26 cellular contexts compared by ENCODE assay signal in genomic region chr19:35524181-35524838, GRCh38. TPM values are rescaled to one million over a fixed set of nuclear protein-coding genes. Genes with fewer than 3 reads are reported as not detected.
DNase-seq lines count a peak whose midpoint lies in the region; ATAC-seq, FAIRE-seq and TF ChIP-seq lines count a peak whose summit lies in the region.
"Had no signal": no experiment of that assay in that cellular context is flagged by ENCODE, and none has a peak within 500 bp of the region (broad histone marks: within the 10 kb centered on the region; RNA-seq: fewer than 3 reads in every experiment).

No MANE protein-coding gene starts in this region.

- H3K79me2 ChIP-seq in osteoblast (ENCODE audit: insufficient read depth, low read length): no peaks in the 10 kb centered on the region

- peaks cover 39% of the 10 kb centered on the region for H3K4me1 Mint-ChIP-seq in WTC11
- H3K4me1 Mint-ChIP-seq: CD8-positive, alpha-beta memory T cell; IgD-negative memory B cell had no signal

- H2AFZ ChIP-seq in osteoblast (ENCODE audit: low read length): no peak overlapping the region
- H2AFZ ChIP-seq: GM23248 had no signal

- H4K20me1 ChIP-seq in osteoblast (ENCODE audit: insufficient read depth, low read length): no peaks in the 10 kb centered on the region

- H3K9ac ChIP-seq in iPS-20b (ENCODE audit: low read depth, low read length): no peak overlapping the region
- H3K9ac ChIP-seq: GM23248 had no signal

- H3K4me1 ChIP-seq in HEK293 (ENCODE audit: control insufficient read depth, insufficient read depth, low read length): 0 out of 2 replicates have a peak, but pooled peaks cover 3% of the 10 kb centered on the region
- no peaks in the 10 kb centered on the region; the same call in 1 of the 2 replicates for H3K4me1 ChIP-seq in iPS-20b (ENCODE audit: insufficient read depth, low read length)
- peaks cover 12% of the 10 kb centered on the region for H3K4me1 ChIP-seq in osteoblast (ENCODE audit: insufficient read depth, low read length)
- H3K4me1 ChIP-seq in tibial artery: no peaks in the 10 kb centered on the region

- H3K4me3 Mint-ChIP-seq in WTC11: peak overlapping the region; percentile 65
- H3K4me3 Mint-ChIP-seq: CD8-positive, alpha-beta memory T cell; IgD-negative memory B cell had no signal

- CTCF ChIA-PET in HEK293 (lab: Yijun Ruan, JAX): interaction anchor here (6.6 kb wide), 1 partner anchor 15 kb away, joined by 86 read pairs; no protein-coding TSS in a partner anchor
- CTCF ChIA-PET in WTC11 (lab: Charles Lee): interaction anchor here (1.2 to 3.2 kb wide), 6 partner anchors 10 to 94 kb away, joined by 3 to 17 read pairs (median 4); no protein-coding TSS in a partner anchor

- H3K9me3 ChIP-seq in HEK293 (ENCODE audit: control insufficient read depth, insufficient read depth, low read depth, low read length) (no peaks in the 10 kb centered on the region), iPS-20b (ENCODE audit: insufficient read depth, low read depth, low read length) (no peaks in the 10 kb centered on the region), osteoblast (ENCODE audit: low read depth, low read length) (no peaks in the 10 kb centered on the region), tibial artery (no peaks in the 10 kb centered on the region)
- H3K9me3 ChIP-seq: MG63 had no signal

- no peak overlapping the region for H3K4me2 ChIP-seq in osteoblast (ENCODE audit: insufficient read depth, low read length)

- ATAC-seq in WTC11 (peak; percentile 70), GM19463 (IDR thresholded peaks at IDR 0.05; ENCODE audit: unreplicated experiment) (no peak)
- ATAC-seq: Right ventricle myocardium inferior had no signal

- H3K36me3 Mint-ChIP-seq in WTC11: no peaks in the 10 kb centered on the region
- H3K36me3 Mint-ChIP-seq: CD8-positive, alpha-beta memory T cell had no signal

- no peak overlapping the region for H3K27ac ChIP-seq in HEK293 (ENCODE audit: extremely low read depth, low read depth, low read length)
- H3K27ac ChIP-seq in iPS-20b (ENCODE audit: low read length): no peak overlapping the region
- H3K27ac ChIP-seq in osteoblast (ENCODE audit: low read depth, low read length): no peak overlapping the region
- no peak overlapping the region for H3K27ac ChIP-seq in tibial artery
- H3K27ac ChIP-seq: GM23248 had no signal

- peaks cover 8% of the 10 kb centered on the region for H3K27me3 Mint-ChIP-seq in WTC11 (ENCODE audit: low read depth)

- POLR2A ChIA-PET in HEK293 (lab: Yijun Ruan, JAX): interaction anchor here (0.5 kb wide), 1 partner anchor 14 kb away, joined by 3 read pairs; no protein-coding TSS in a partner anchor
- POLR2A ChIA-PET in WTC11 (lab: Charles Lee): interaction anchor here (1.0 kb wide), 1 partner anchor 14 kb away, joined by 4 read pairs; no protein-coding TSS in a partner anchor

- H3K27me3 ChIP-seq in iPS-20b (ENCODE audit: insufficient read depth, low read length) (peaks cover 16% of the 10 kb centered on the region), osteoblast (ENCODE audit: insufficient read depth, low read length) (no peaks in the 10 kb centered on the region), tibial artery (peaks cover 0 to 63% of the 10 kb centered on the region in 2 donors)
- H3K27me3 ChIP-seq: MG63 had no signal

- H3K36me3 ChIP-seq in HEK293 (ENCODE audit: control insufficient read depth in 2 of 2, insufficient read depth in 1 of 2, low read length in 2 of 2): no peaks in the 10 kb centered on the region; a peak in 1 of 3 replicates
- no peaks in the 10 kb centered on the region for H3K36me3 ChIP-seq in iPS-20b (ENCODE audit: insufficient read depth, low read depth, low read length)
- no peaks in the 10 kb centered on the region for H3K36me3 ChIP-seq in osteoblast (ENCODE audit: insufficient read depth, low read length)
- H3K36me3 ChIP-seq in tibial artery: no peaks in the 10 kb centered on the region
- H3K36me3 ChIP-seq: MG63 had no signal

- no peak for FAIRE-seq in urothelium cell line (lab: Jason Lieb, UNC)
- FAIRE-seq: D721Med, RCC 7860 had no signal

- H3K27ac Mint-ChIP-seq in WTC11: no peak overlapping the region
- H3K27ac Mint-ChIP-seq: IgD-negative memory B cell had no signal

- peak; percentile 32 for DNase-seq in WTC11 (ENCODE audit: low spot score)
- DNase-seq in osteoblast (ENCODE audit: insufficient read length, low spot score, missing footprints): peak; percentile 45
- no peak for DNase-seq in urothelium cell line (ENCODE audit: low spot score)
- no peak for DNase-seq in tibial artery
- DNase-seq: ACHN; C1 segment of cervical spinal cord; CD8-positive, alpha-beta memory T cell; DMS79 treated with DMSO at 0.1 percent for 48 hours; GDM1; GM23248; Kasumi-1; MG63; NCI-H1092; NCI-H1436 treated with DMSO at 0.1 percent for 48 hours; NCI-H2081 treated with DMSO at 0.1 percent for 48 hours; NCI-H510A; NCI-H774 had no signal

- H3K4me3 ChIP-seq in HEK293 (ENCODE audit: low read depth, low read length) (no peak overlapping the region), iPS-20b (ENCODE audit: low read length) (peak overlapping the region; percentile 36; the same call in 1 of the 2 replicates), osteoblast (ENCODE audit: insufficient read depth, low read length) (no peak overlapping the region), tibial artery (no peak overlapping the region)
- H3K4me3 ChIP-seq: GM23248, MG63 had no signal

- no peak for TF ChIP-seq CTCF in HEK293 (tag by site-specific recombination; IDR thresholded peaks at IDR 0.05)
- TF ChIP-seq CTCF in WTC11 (IDR thresholded peaks at IDR 0.05): no peak
- no peak for TF ChIP-seq CTCF in osteoblast (IDR thresholded peaks at IDR 0.05; ENCODE audit: extremely low read depth, low read depth, low read length)
- TF ChIP-seq CTCF in tibial artery (IDR thresholded peaks at IDR 0.05): no peak

- 0 out of 2 replicates have a peak, but pooled peaks cover 4% of the 10 kb centered on the region for H3K9me3 Mint-ChIP-seq in WTC11
- H3K9me3 Mint-ChIP-seq: CD8-positive, alpha-beta memory T cell had no signal

- intact Hi-C loops in tibial artery (cut with DNase I; ENCODE audit: low total_unique reads): no loop called here

TF ChIP-seq in HEK293, 187 proteins besides CTCF, POLR2A, EP300 and RAD21 (continues in another document):
- TF ChIP-seq REST (tag by site-specific recombination; IDR thresholded peaks at IDR 0.05): peak; percentile 88
- TF ChIP-seq ZNF174 (tag by site-specific recombination; IDR thresholded peaks at IDR 0.05): no peak

TF ChIP-seq in WTC11, 78 proteins besides CTCF, POLR2A, EP300 and RAD21:
- TF ChIP-seq ZNF532 (CRISPR knock-in tag; IDR thresholded peaks at IDR 0.05; ENCODE audit: borderline replicate concordance) (no peak), ZNF232 (CRISPR knock-in tag; IDR thresholded peaks at IDR 0.05) (no peak), NR1H2 (CRISPR knock-in tag; IDR thresholded peaks at IDR 0.05) (no peak), ZNF423 (CRISPR knock-in tag; IDR thresholded peaks at IDR 0.05) (peak; percentile 29; the same call in 1 of the 2 replicates), ERG (CRISPR knock-in tag; IDR thresholded peaks at IDR 0.05) (no peak)

RNA-seq across cellular contexts. Expression of gene SBSN, which starts 3.8 kb away (rescaled TPM):
- 0.15 to 0.39 TPM in 2 of 3 replicates, not detected in the other for total RNA-seq in WTC11 (2021)
- 4.7 and 12.1 TPM in 2 replicates for total RNA-seq in osteoblast
- total RNA-seq: CD8-positive, alpha-beta memory T cell; OCI-LY7; Right ventricle myocardium inferior; SK-MEL-5 had no signal

RNA-seq across cellular contexts. Expression of gene GAPDHS, which starts 8.9 kb away (rescaled TPM):
- total RNA-seq in WTC11 (2021): 0.20 to 0.30 TPM in 2 of 3 replicates, not detected in the other
- total RNA-seq in osteoblast: not detected in 2 replicates
- total RNA-seq: CD8-positive, alpha-beta memory T cell; GM23248; OCI-LY7; Right ventricle myocardium inferior had no signal

RNA-seq across cellular contexts. Expression of gene DMKN, which starts 10.9 kb away (rescaled TPM):
- total RNA-seq in WTC11 (2021): 284 to 302 TPM (median 285 TPM) in 3 replicates
- 24.2 and 30.9 TPM in 2 replicates for total RNA-seq in osteoblast
- total RNA-seq: OCI-LY7 had no signal

RNA-seq across cellular contexts. Expression of gene TMEM147, which starts 21.1 kb away (rescaled TPM):
- total RNA-seq in WTC11 (2021) (132 to 135 TPM (median 132 TPM) in 3 replicates), osteoblast (93.1 and 98.8 TPM in 2 replicates)

RNA-seq across cellular contexts. Expression of gene KRTDAP, which starts 34.0 kb away (rescaled TPM):
- total RNA-seq in WTC11 (2021): 1.3 to 3.2 TPM (median 1.7 TPM) in 3 replicates
- not detected in 2 replicates for total RNA-seq in osteoblast
- total RNA-seq: CD8-positive, alpha-beta memory T cell; GM23248; OCI-LY7; Right ventricle myocardium inferior; SK-MEL-5 had no signal

Comparison
In these comparisons a context has a peak if more than half of its experiments do, and no peak if none do; other contexts are left out.
1. DNase-seq: peak in WTC11 (single experiment) and osteoblast (single experiment); none in urothelium cell line (single experiment) and tibial artery (0 of 2).
2. Of the 8 proteins assayed by ChIP-seq in both HEK293 and WTC11: peak only in HEK293: none; only in WTC11: ZNF423; in both: none; in neither: 7.